Comparison of ENCODE assay signal across 8 cellular contexts in genomic region chr15:81296673-81297072, GRCh38.
A peak's percentile ranks its signal among the peaks of the same experiment; 100 is the strongest.
DNase-seq lines count a peak whose midpoint lies in the region; ATAC-seq lines count a peak whose summit lies in the region.

No MANE protein-coding gene starts in this region.

- peak overlapping the region; percentile 90 for H3K27ac ChIP-seq in effector memory CD4-positive, alpha-beta T cell (ENCODE audit: insufficient read depth, low read length, poor library complexity, severe bottlenecking)

- H3K4me3 ChIP-seq in effector memory CD4-positive, alpha-beta T cell (ENCODE audit: insufficient read depth, low read depth, low read length, poor library complexity, severe bottlenecking) = peak overlapping the region; percentile 79

- peaks cover 16% of the 10 kb centered on the region for H3K36me3 ChIP-seq in effector memory CD4-positive, alpha-beta T cell (ENCODE audit: control insufficient read depth, insufficient read depth, low read length)

- ATAC-seq in GM19455 (IDR thresholded peaks at IDR 0.05; ENCODE audit: unreplicated experiment) (peak; percentile 45), HG03565 (IDR thresholded peaks at IDR 0.05; ENCODE audit: unreplicated experiment) (peak; percentile 33)

- H3K27me3 ChIP-seq in effector memory CD4-positive, alpha-beta T cell (replicated peaks; ENCODE audit: control insufficient read depth, insufficient read depth, low read length, poor library complexity, severe bottlenecking) = no peaks in the 10 kb centered on the region

- no peaks in the 10 kb centered on the region for H3K9me3 ChIP-seq in effector memory CD4-positive, alpha-beta T cell (ENCODE audit: control insufficient read depth, low read length)

- DNase-seq in C1 segment of cervical spinal cord (lab: John Stamatoyannopoulos, UW) = peak in 8 of 14 donors; percentile 17 to 47 (median 28)
- peak; percentile 48 to 61 for DNase-seq in activated CD4-positive, alpha-beta T cell treated with anti-CD3 and anti-CD28 coated beads for 4 hours
- peak; percentile 59 to 67 (median 66) for DNase-seq in effector memory CD4-positive, alpha-beta T cell
- DNase-seq in stimulated activated CD4-positive, alpha-beta T cell treated with anti-CD3 and anti-CD28 coated beads, Interleukin-12 subunit alpha, Interleukin-12 subunit beta, amount 100 ng/mL, for 48 hours (ENCODE audit: low read depth in 2 of 3, low spot score in 1 of 3) = peak; percentile 60 to 64 (median 62)
- DNase-seq in COLO829 (ENCODE audit: low spot score) = no peak
- no peak for DNase-seq in AG08395 (ENCODE audit: low spot score)

- H3K4me1 ChIP-seq in effector memory CD4-positive, alpha-beta T cell (ENCODE audit: control insufficient read depth, insufficient read depth, low read length, poor library complexity, severe bottlenecking) = peaks cover 61% of the 10 kb centered on the region

Comparison
In these comparisons a context has a peak if more than half of its experiments do, and no peak if none do; other contexts are left out.
1. DNase-seq: peak in C1 segment of cervical spinal cord (8 of 14), activated CD4-positive, alpha-beta T cell treated with anti-CD3 and anti-CD28 coated beads for 4 hours (2 of 2), effector memory CD4-positive, alpha-beta T cell (3 of 3) and stimulated activated CD4-positive, alpha-beta T cell treated with anti-CD3 and anti-CD28 coated beads, Interleukin-12 subunit alpha, Interleukin-12 subunit beta, amount 100 ng/mL, for 48 hours (3 of 3); none in COLO829 (single experiment) and AG08395 (single experiment).